8 cellular contexts compared by ENCODE assay signal in genomic region chr17:59828819-59829216, GRCh38.
A peak's percentile ranks its signal among the peaks of the same experiment; 100 is the strongest.
DNase-seq lines count a peak whose midpoint lies in the region; ATAC-seq and TF ChIP-seq lines count a peak whose summit lies in the region.
"Not testable (repeated sequence)": the region's sequence is repeated elsewhere in the genome, so short reads cannot be mapped to it uniquely, and the experiment has no call there.

No MANE protein-coding gene starts in this region.

- not testable (repeated sequence) for H3K9me3 ChIP-seq in endodermal cell (ENCODE audit: control insufficient read depth, low read length); right lobe of liver; prostate gland; thymus (ENCODE audit: control insufficient read depth)

- not testable (repeated sequence) for H3K9ac ChIP-seq in endodermal cell (ENCODE audit: extremely low read depth, low read length, poor library complexity, severe bottlenecking)

- not testable (repeated sequence) for TF ChIP-seq CTCF in Calu3 (IDR thresholded peaks at IDR 0.05; ENCODE audit: unreplicated experiment); HL-60 (IDR thresholded peaks at IDR 0.05; ENCODE audit: insufficient read depth, low read length); endodermal cell (conservative IDR thresholded peaks at IDR 0.05); right lobe of liver (IDR thresholded peaks at IDR 0.05); prostate gland (IDR thresholded peaks at IDR 0.05)

- peaks cover 43% of the 10 kb centered on the region for H3K36me3 Mint-ChIP-seq in Calu3 (ENCODE audit: insufficient read depth, unreplicated experiment)
- H3K36me3 Mint-ChIP-seq in T-helper 1 cell treated with Interleukin-12 subunit alpha and Interleukin-12 subunit beta and Interleukin-4 antibody, amounts not matched to agents 30 μg/mL and 1 μg/mL, for 36 hours (ENCODE audit: low read depth): peaks cover 11% of the 10 kb centered on the region
- H3K36me3 Mint-ChIP-seq in endodermal cell (ENCODE audit: low read depth): not testable (repeated sequence)

- H3K27me3 Mint-ChIP-seq in Calu3 (ENCODE audit: unreplicated experiment); T-helper 1 cell treated with Interleukin-12 subunit alpha and Interleukin-12 subunit beta and Interleukin-4 antibody, amounts not matched to agents 30 μg/mL and 1 μg/mL, for 36 hours (ENCODE audit: low read depth); endodermal cell (ENCODE audit: insufficient read depth): not testable (repeated sequence)

- peak; percentile 25 to 59 (median 44) for ATAC-seq in right lobe of liver

- DNase-seq in Calu3 (peak; percentile 36), right lobe of liver (peak in 2 of 3 donors; percentile 53 to 66)
- not testable (repeated sequence) for DNase-seq in HL-60 (ENCODE audit: low read depth in 1 of 2, low spot score in 1 of 2); endodermal cell; prostate gland (ENCODE audit: low spot score)
- peak; percentile 63 for DNase-seq in activated naive CD4-positive, alpha-beta T cell treated with Interleukin-2 at 50 U/mL for 16 hours

- TSS peak; percentile 77 for BruUV-seq in Calu3 (replicated peaks; lab: Mats Ljungman, UMichigan)

- 94 to 100% methylated on average over 1 to 6 of the region's 7 CpGs for WGBS in endodermal cell (ENCODE audit: insufficient coverage in 1 of 2, insufficient read length in 1 of 2), 2 experiments
- 34% methylated on average over 7 of the region's 7 CpGs for WGBS in right lobe of liver (ENCODE audit: insufficient coverage, low coverage, low lambda C conversion rate, missing lambda C conversion rate)
- 37% methylated on average over 7 of the region's 7 CpGs for WGBS in prostate gland
- 82% methylated on average over 7 of the region's 7 CpGs for WGBS in thymus

- H3K4me1 ChIP-seq in endodermal cell (ENCODE audit: control insufficient read depth, insufficient read depth, low read length); prostate gland (replicated peaks); thymus (ENCODE audit: control insufficient read depth, insufficient read depth, low read length): not testable (repeated sequence)
- peaks cover 0 to 22% (median 2%) of the 10 kb centered on the region in 4 donors for H3K4me1 ChIP-seq in right lobe of liver

- TF ChIP-seq POLR2A in right lobe of liver (IDR thresholded peaks at IDR 0.05); prostate gland (IDR thresholded peaks at IDR 0.05): not testable (repeated sequence)

- not testable (repeated sequence) for H3K27me3 ChIP-seq in HL-60 (ENCODE audit: insufficient read depth, poor library complexity, severe bottlenecking); endodermal cell (ENCODE audit: control insufficient read depth, insufficient read depth, low read length, poor library complexity, severe bottlenecking); right lobe of liver; prostate gland (replicated peaks; ENCODE audit: insufficient read depth); thymus (ENCODE audit: control insufficient read depth, insufficient read depth)

- H3K4me1 Mint-ChIP-seq in Calu3 (ENCODE audit: low read depth, unreplicated experiment) (peaks cover 16% of the 10 kb centered on the region), endodermal cell (peaks cover 32% of the 10 kb centered on the region)
- H3K4me1 Mint-ChIP-seq in T-helper 1 cell treated with Interleukin-12 subunit alpha and Interleukin-12 subunit beta and Interleukin-4 antibody, amounts not matched to agents 30 μg/mL and 1 μg/mL, for 36 hours (ENCODE audit: low read depth): peaks cover 73% of the 10 kb centered on the region

- not testable (repeated sequence) for H3K36me3 ChIP-seq in endodermal cell (ENCODE audit: control insufficient read depth, insufficient read depth, low read length); right lobe of liver; prostate gland; thymus (ENCODE audit: control insufficient read depth, insufficient read depth)

- H3K27ac Mint-ChIP-seq in Calu3 (ENCODE audit: unreplicated experiment) (peak overlapping the region; percentile 97), endodermal cell (peak overlapping the region; percentile 30)
- peak overlapping the region; percentile 96 for H3K27ac Mint-ChIP-seq in T-helper 1 cell treated with Interleukin-12 subunit alpha and Interleukin-12 subunit beta and Interleukin-4 antibody, amounts not matched to agents 30 μg/mL and 1 μg/mL, for 36 hours

- H3K27ac ChIP-seq in HL-60 (replicated peaks): peak overlapping the region; percentile 53
- H3K27ac ChIP-seq in endodermal cell (ENCODE audit: low read depth, low read length): peak overlapping the region; percentile 44
- H3K27ac ChIP-seq in right lobe of liver: peak overlapping the region; percentile 70 to 90 (median 82)
- H3K27ac ChIP-seq in prostate gland: peak overlapping the region; percentile 74 to 77
- peak overlapping the region; percentile 4 for H3K27ac ChIP-seq in thymus (ENCODE audit: low read depth)

- peak overlapping the region; percentile 49 for H3K4me3 Mint-ChIP-seq in Calu3 (ENCODE audit: low read depth, unreplicated experiment)
- H3K4me3 Mint-ChIP-seq in T-helper 1 cell treated with Interleukin-12 subunit alpha and Interleukin-12 subunit beta and Interleukin-4 antibody, amounts not matched to agents 30 μg/mL and 1 μg/mL, for 36 hours: peak overlapping the region; percentile 82
- H3K4me3 Mint-ChIP-seq in endodermal cell: not testable (repeated sequence)

- intact Hi-C loops in Calu3 (cut with micrococcal nuclease; ENCODE audit: unreplicated experiment): loop anchor here (1.0 to 2.0 kb wide), 3 partner anchors 8 to 43 kb away; no protein-coding TSS in a partner anchor
- intact Hi-C loops in right lobe of liver (cut with DNase I); prostate gland (cut with DNase I): not testable (repeated sequence)

- CTCF ChIA-PET in Calu3 (lab: Charles Lee): interaction anchor here (0.6 to 2.3 kb wide), 7 partner anchors 9 to 705 kb away, joined by 3 to 14 read pairs (median 4); no protein-coding TSS in a partner anchor

- not testable (repeated sequence) for H3K4me3 ChIP-seq in HL-60 (replicated peaks; ENCODE audit: insufficient read depth, low read length); endodermal cell (ENCODE audit: low read length); prostate gland; thymus (ENCODE audit: low read length)
- H3K4me3 ChIP-seq in right lobe of liver: peak overlapping the region in 1 of 3 donors; percentile 30

- not testable (repeated sequence) for H3K9me3 Mint-ChIP-seq in Calu3 (ENCODE audit: low read depth, unreplicated experiment); T-helper 1 cell treated with Interleukin-12 subunit alpha and Interleukin-12 subunit beta and Interleukin-4 antibody, amounts not matched to agents 30 μg/mL and 1 μg/mL, for 36 hours; endodermal cell

Comparison
In these comparisons a context has a peak if more than half of its experiments do, and no peak if none do; other contexts are left out.
1. H3K27ac Mint-ChIP-seq: peak in every context shown above with its lines; median percentile 97 in Calu3; 96 in T-helper 1 cell treated with Interleukin-12 subunit alpha and Interleukin-12 subunit beta and Interleukin-4 antibody, amounts not matched to agents 30 μg/mL and 1 μg/mL, for 36 hours; 30 in endodermal cell.
2. H3K27ac ChIP-seq: peak in every context shown above with its lines; median percentile 82 in right lobe of liver; 76 in prostate gland; 53 in HL-60; 44 in endodermal cell; 4 in thymus.